In the genomic region with DNA sequence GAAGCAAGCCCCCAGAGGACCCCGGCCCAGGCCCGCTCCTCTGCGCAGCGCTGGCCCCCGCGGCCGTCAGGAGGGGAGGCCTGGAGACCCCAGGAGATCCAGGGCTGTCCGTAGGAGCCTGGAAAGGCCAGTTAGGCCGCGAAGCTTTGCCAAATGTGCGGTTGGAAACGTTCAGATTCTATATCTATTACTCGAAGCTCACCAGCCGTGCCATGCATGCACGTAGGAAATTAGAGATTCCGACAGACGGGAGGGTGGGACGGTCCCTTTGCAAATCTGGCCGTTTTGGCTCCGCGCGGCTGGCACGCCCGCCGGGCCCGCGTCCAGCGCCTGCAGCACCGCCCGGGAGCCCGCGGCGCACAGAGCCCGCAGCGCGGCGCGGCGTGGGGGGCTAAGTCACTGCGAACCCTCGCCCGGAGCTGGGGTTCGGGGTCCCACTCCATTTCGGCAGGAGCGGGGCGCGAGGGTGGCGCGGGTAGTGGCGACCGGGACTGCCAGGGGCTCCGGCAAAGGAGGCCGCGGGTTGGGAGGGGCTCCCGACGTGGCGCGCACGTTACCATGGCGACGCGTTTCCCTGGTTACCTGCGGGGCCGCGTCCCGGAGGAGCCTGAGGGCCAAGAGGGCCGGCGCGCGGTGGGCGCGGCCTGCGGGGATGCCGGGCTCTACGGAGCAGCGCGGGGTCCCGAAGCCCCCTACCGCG, we compare ENCODE assay signal across 10 cellular contexts.
DNase-seq lines count a peak whose midpoint lies in the region; ATAC-seq lines count a peak whose summit lies in the region.
"Had no signal": no experiment of that assay in that cellular context is flagged by ENCODE, and none has a peak within 500 bp of the region (broad histone marks: within the 10 kb centered on the region; RNA-seq: fewer than 3 reads in every experiment).

No MANE protein-coding gene starts in this region.

- intact Hi-C loops in aorta (cut with DNase I): no loop called here

- peak; percentile 11 for DNase-seq in stimulated activated CD4-positive, alpha-beta T cell treated with anti-CD3 and anti-CD28 coated beads, Interleukin-15, amount 100 ng/mL, for 24 hours
- no peak for DNase-seq in stimulated activated CD4-positive, alpha-beta T cell treated with anti-CD3 and anti-CD28 coated beads, Interleukin-4, amount 100 ng/mL, for 1 hour
- peak; percentile 93 for DNase-seq in ecto neural progenitor cell (ENCODE audit: low spot score)
- DNase-seq in midbrain (lab: John Stamatoyannopoulos, UW): peak; percentile 5
- peak in 1 of 2 donors; percentile 79 for DNase-seq in aorta
- DNase-seq in stimulated activated CD4-positive, alpha-beta T cell treated with anti-CD3 and anti-CD28 coated beads, Interleukin-12 subunit alpha, Interleukin-12 subunit beta, amount 100 ng/mL, for 4 hours: no peak
- DNase-seq: PC-9 had no signal

- H3K27ac ChIP-seq in aorta (ENCODE audit: low read depth in 1 of 2, low read length in 2 of 2): no peak overlapping the region
- H3K27ac ChIP-seq: adrenal gland, PC-9 had no signal

- H3K36me3 ChIP-seq in aorta (ENCODE audit: control insufficient read depth in 1 of 2, insufficient read depth in 2 of 2, low read length in 1 of 2): no peaks in the 10 kb centered on the region
- H3K36me3 ChIP-seq: adrenal gland had no signal

- ATAC-seq in aorta (ENCODE audit: low FRiP score) (peak; percentile 30), GM21526 (IDR thresholded peaks at IDR 0.05; ENCODE audit: low FRiP score, unreplicated experiment) (no peak), HG02981 (IDR thresholded peaks at IDR 0.05; ENCODE audit: unreplicated experiment) (no peak)

- peak overlapping the region; percentile 22 to 50 for H3K4me3 ChIP-seq in aorta (ENCODE audit: low read length in 2 of 2)
- H3K4me3 ChIP-seq: PC-9 had no signal

- H3K27me3 ChIP-seq in aorta (ENCODE audit: control insufficient read depth in 1 of 2, insufficient read depth in 2 of 2, low read length in 1 of 2): no peaks in the 10 kb centered on the region

- no peaks in the 10 kb centered on the region for H3K9me3 ChIP-seq in aorta (ENCODE audit: control insufficient read depth, low read length)
- H3K9me3 ChIP-seq: adrenal gland had no signal

- H3K4me1 ChIP-seq in aorta (ENCODE audit: control insufficient read depth in 1 of 2, insufficient read depth in 2 of 2, low read length in 2 of 2): no peaks in the 10 kb centered on the region
- H3K4me1 ChIP-seq: adrenal gland had no signal

- 2 to 3% methylated on average over 64 to 80 of the region's 80 CpGs for WGBS in aorta, 2 donors

Comparison
In these comparisons a context has a peak if more than half of its experiments do, and no peak if none do; other contexts are left out.
1. DNase-seq: peak in stimulated activated CD4-positive, alpha-beta T cell treated with anti-CD3 and anti-CD28 coated beads, Interleukin-15, amount 100 ng/mL, for 24 hours (single experiment), ecto neural progenitor cell (single experiment) and midbrain (single experiment); none in stimulated activated CD4-positive, alpha-beta T cell treated with anti-CD3 and anti-CD28 coated beads, Interleukin-4, amount 100 ng/mL, for 1 hour (single experiment) and stimulated activated CD4-positive, alpha-beta T cell treated with anti-CD3 and anti-CD28 coated beads, Interleukin-12 subunit alpha, Interleukin-12 subunit beta, amount 100 ng/mL, for 4 hours (single experiment).